In the genomic region with DNA sequence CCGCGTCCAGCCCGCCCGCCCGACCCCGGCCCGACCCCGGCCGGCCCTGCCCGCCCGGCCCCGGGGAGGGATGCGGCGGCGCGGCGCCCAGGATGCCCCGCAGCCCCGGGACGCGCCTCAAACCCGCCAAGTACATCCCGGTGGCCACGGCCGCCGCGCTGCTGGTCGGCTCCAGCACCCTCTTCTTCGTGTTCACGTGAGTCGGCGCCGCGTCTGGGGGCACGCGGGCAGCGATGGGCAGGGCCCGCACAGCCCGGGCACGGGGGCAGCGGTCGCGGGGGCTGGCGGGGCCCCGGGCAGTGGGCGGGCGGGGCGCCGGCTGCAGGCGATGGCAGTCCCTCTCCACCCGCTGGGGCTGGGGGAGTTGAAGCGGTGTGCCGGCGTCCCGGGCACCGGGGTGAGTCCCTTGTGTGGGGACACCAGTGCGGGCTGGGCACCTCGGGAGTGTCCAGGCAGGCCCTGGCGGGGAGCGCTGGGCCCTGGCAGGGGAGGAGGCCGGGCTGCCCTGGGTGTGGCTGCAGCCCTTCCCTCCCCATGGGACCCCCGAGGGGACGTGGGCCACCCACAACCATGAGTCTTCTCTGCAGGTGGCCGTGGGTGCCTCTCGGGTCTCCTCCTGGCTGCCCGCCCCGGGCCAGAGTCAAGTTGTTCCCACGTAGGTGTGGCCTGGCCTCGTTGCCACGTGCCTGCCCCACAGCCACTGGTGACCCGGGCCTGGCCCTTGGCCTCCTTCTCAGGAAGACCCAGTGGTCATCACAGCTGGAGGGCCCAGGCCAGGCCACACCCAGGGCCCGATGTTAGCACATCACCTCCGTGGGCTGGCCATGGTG, we compare ENCODE assay signal across 6 cellular contexts. TPM values are rescaled to one million over a fixed set of nuclear protein-coding genes. Genes with fewer than 3 reads are reported as not detected.
DNase-seq lines count a peak whose midpoint lies in the region; ATAC-seq and TF ChIP-seq lines count a peak whose summit lies in the region.

No MANE protein-coding gene starts in this region.

- H3K79me2 ChIP-seq in GM23248 (ENCODE audit: insufficient read depth), result peaks cover 52% of the 10 kb centered on the region

- peak overlapping the region; percentile 93 for H3K9ac ChIP-seq in GM23248

- H3K4me1 ChIP-seq in GM23248 (ENCODE audit: insufficient read depth), result peaks cover 11% of the 10 kb centered on the region; the same call in 1 of the 2 replicates

- H3K9me2 ChIP-seq in GM23248 (ENCODE audit: insufficient read depth), result no peaks in the 10 kb centered on the region

- H3K36me3 ChIP-seq in GM23248 (ENCODE audit: low read depth), result no peaks in the 10 kb centered on the region

- DNase-seq in GM23248, result peak; percentile 57
- peak; percentile 35 for DNase-seq in activated B cell treated with CpG ODN at 0.5 μM for 24 hours
- peak; percentile 23 to 40 (median 37) for DNase-seq in immature natural killer cell
- DNase-seq in midbrain (lab: John Stamatoyannopoulos, UW), result no peak
- no peak for DNase-seq in NCI-H1930 (lab: John Stamatoyannopoulos, UW)

- POLR2A ChIA-PET in activated B cell treated with CpG ODN at 0.5 μM for 24 hours (lab: Charles Lee), result no interaction called here

- ATAC-seq in activated B cell treated with CpG ODN at 0.5 μM for 24 hours (ENCODE audit: low read depth), result no peak
- no peak for ATAC-seq in GM21576 (IDR thresholded peaks at IDR 0.05; ENCODE audit: unreplicated experiment)

- H3F3A ChIP-seq in GM23248 (ENCODE audit: insufficient read depth), result peaks cover 28% of the 10 kb centered on the region; the same call in 1 of the 2 replicates

- in situ Hi-C loops in GM23248 (cut with MboI), result no loop called here

- no peaks in the 10 kb centered on the region for H3K27me3 Mint-ChIP-seq in activated B cell treated with CpG ODN at 0.5 μM for 24 hours
- peaks cover 0 to 3% (median 0%) of the 10 kb centered on the region in 3 donors for H3K27me3 Mint-ChIP-seq in immature natural killer cell (ENCODE audit: low read depth in 3 of 3)

- peak overlapping the region; percentile 52; the same call in 1 of the 2 replicates for H2AFZ ChIP-seq in GM23248

- H3K4me3 ChIP-seq in GM23248, result peak overlapping the region; percentile 86

- WGBS in GM23248 (ENCODE audit: low coverage in 1 of 2, low lambda C conversion rate in 2 of 2, missing lambda C conversion rate in 2 of 2), 2 experiments, result 0 to 1% methylated on average over 44 to 45 of the region's 73 CpGs

- H3K27me3 ChIP-seq in GM23248 (replicated peaks; ENCODE audit: insufficient read depth), result no peaks in the 10 kb centered on the region

- H3K9me3 ChIP-seq in GM23248 (ENCODE audit: low read depth), result no peaks in the 10 kb centered on the region

- no peaks in the 10 kb centered on the region for H4K20me1 ChIP-seq in GM23248 (ENCODE audit: insufficient read depth)

- peaks cover 36% of the 10 kb centered on the region for H3K4me1 Mint-ChIP-seq in activated B cell treated with CpG ODN at 0.5 μM for 24 hours
- H3K4me1 Mint-ChIP-seq in immature natural killer cell, result peaks cover 14 to 29% of the 10 kb centered on the region in 2 donors

- peak overlapping the region; percentile 87 for H3K4me2 ChIP-seq in GM23248 (ENCODE audit: unreplicated experiment)

- H3K36me3 Mint-ChIP-seq in activated B cell treated with CpG ODN at 0.5 μM for 24 hours (ENCODE audit: low read depth) (peaks cover 14% of the 10 kb centered on the region), immature natural killer cell (peaks cover 0 to 10% (median 8%) of the 10 kb centered on the region in 3 donors)

- TF ChIP-seq CTCF in activated B cell treated with CpG ODN at 0.5 μM for 24 hours (IDR thresholded peaks at IDR 0.05), result no peak

- peak overlapping the region; percentile 45 for H3K27ac ChIP-seq in GM23248

- H3K27ac Mint-ChIP-seq in activated B cell treated with CpG ODN at 0.5 μM for 24 hours (no peak overlapping the region), immature natural killer cell (no peak overlapping the region)

- CTCF ChIA-PET in activated B cell treated with CpG ODN at 0.5 μM for 24 hours (lab: Charles Lee), result no interaction called here

- H3K4me3 Mint-ChIP-seq in activated B cell treated with CpG ODN at 0.5 μM for 24 hours (peak overlapping the region; percentile 73), immature natural killer cell (peak overlapping the region; percentile 44 to 78 (median 77))

- intact Hi-C loops in activated B cell treated with CpG ODN at 0.5 μM for 24 hours (cut with micrococcal nuclease), result loop anchor here (1.0 to 5.0 kb wide), 8 partner anchors 15 to 727 kb away; a partner anchor contains a TSS

- H3K9me3 Mint-ChIP-seq in activated B cell treated with CpG ODN at 0.5 μM for 24 hours, result no peaks in the 10 kb centered on the region
- no peaks in the 10 kb centered on the region for H3K9me3 Mint-ChIP-seq in immature natural killer cell

RNA-seq across cellular contexts. Expression of a gene that starts 0.5 kb away (rescaled TPM):
- 18.7 and 22.8 TPM in 2 replicates for total RNA-seq in GM23248 (2014; rRNA removed; shearing (Covaris generic))
- polyA plus RNA-seq in GM23248 (2016; fragmentation: Nextera tagmentation; extraction: Ambion mirVana) (13.0 and 16.1 TPM in 2 replicates), immature natural killer cell (1 to 10 TPM in 1 of 3 donors, under 1 TPM in 2; 0.54 to 3.7 (median 0.79) TPM)
- 51.9 and 65.6 TPM in 2 replicates for total RNA-seq in activated B cell treated with CpG ODN at 0.5 μM for 24 hours

RNA-seq across cellular contexts. Expression of a gene that starts 15.0 kb away (rescaled TPM):
- 72.0 and 79.0 TPM in 2 replicates for total RNA-seq in GM23248 (2014; rRNA removed; shearing (Covaris generic))
- polyA plus RNA-seq in GM23248 (2016; fragmentation: Nextera tagmentation; extraction: Ambion mirVana) (38.1 and 42.2 TPM in 2 replicates), immature natural killer cell (10 to 100 TPM; 22.7 to 33.7 (median 27.6) TPM)
- 77.4 and 91.7 TPM in 2 replicates for total RNA-seq in activated B cell treated with CpG ODN at 0.5 μM for 24 hours

RNA-seq across cellular contexts. Expression of a gene that starts 16.2 kb away (rescaled TPM):
- total RNA-seq in GM23248 (2014; rRNA removed; shearing (Covaris generic)), result 195 and 233 TPM in 2 replicates
- 252 and 253 TPM in 2 replicates for polyA plus RNA-seq in GM23248 (2016; fragmentation: Nextera tagmentation; extraction: Ambion mirVana)
- 127 and 133 TPM in 2 replicates for total RNA-seq in activated B cell treated with CpG ODN at 0.5 μM for 24 hours
- polyA plus RNA-seq in immature natural killer cell, result 100 to 1,000 TPM in 1 of 3 donors, 10 to 100 TPM in 2; 90.4 to 111 (median 92.4) TPM

RNA-seq across cellular contexts. Expression of a gene that starts 18.8 kb away (rescaled TPM):
- total RNA-seq in GM23248 (2014; rRNA removed; shearing (Covaris generic)), result 0.76 and 1.8 TPM in 2 replicates
- polyA plus RNA-seq in GM23248 (2016; fragmentation: Nextera tagmentation; extraction: Ambion mirVana) (1.2 TPM in 2 replicates), immature natural killer cell (under 1 TPM in 1 of 3 donors, not detected in 2; 0.66 TPM)
- not detected in 2 replicates for total RNA-seq in activated B cell treated with CpG ODN at 0.5 μM for 24 hours

RNA-seq across cellular contexts. Expression of a gene that starts 52.0 kb away (rescaled TPM):
- total RNA-seq in GM23248 (2014; rRNA removed; shearing (Covaris generic)), result 24.9 and 28.7 TPM in 2 replicates
- 14.0 and 14.2 TPM in 2 replicates for polyA plus RNA-seq in GM23248 (2016; fragmentation: Nextera tagmentation; extraction: Ambion mirVana)
- 34.6 and 35.5 TPM in 2 replicates for total RNA-seq in activated B cell treated with CpG ODN at 0.5 μM for 24 hours
- 1 to 10 TPM in 2 of 3 donors, under 1 TPM in 1; 0.83 to 5.4 (median 1.4) TPM for polyA plus RNA-seq in immature natural killer cell

Comparison
In these comparisons a context has a peak if more than half of its experiments do, and no peak if none do; other contexts are left out.
1. DNase-seq: peak in GM23248 (single experiment), activated B cell treated with CpG ODN at 0.5 μM for 24 hours (single experiment) and immature natural killer cell (3 of 3); none in midbrain (single experiment) and NCI-H1930 (0 of 2).